8 cellular contexts compared by ENCODE assay signal in the genomic region with DNA sequence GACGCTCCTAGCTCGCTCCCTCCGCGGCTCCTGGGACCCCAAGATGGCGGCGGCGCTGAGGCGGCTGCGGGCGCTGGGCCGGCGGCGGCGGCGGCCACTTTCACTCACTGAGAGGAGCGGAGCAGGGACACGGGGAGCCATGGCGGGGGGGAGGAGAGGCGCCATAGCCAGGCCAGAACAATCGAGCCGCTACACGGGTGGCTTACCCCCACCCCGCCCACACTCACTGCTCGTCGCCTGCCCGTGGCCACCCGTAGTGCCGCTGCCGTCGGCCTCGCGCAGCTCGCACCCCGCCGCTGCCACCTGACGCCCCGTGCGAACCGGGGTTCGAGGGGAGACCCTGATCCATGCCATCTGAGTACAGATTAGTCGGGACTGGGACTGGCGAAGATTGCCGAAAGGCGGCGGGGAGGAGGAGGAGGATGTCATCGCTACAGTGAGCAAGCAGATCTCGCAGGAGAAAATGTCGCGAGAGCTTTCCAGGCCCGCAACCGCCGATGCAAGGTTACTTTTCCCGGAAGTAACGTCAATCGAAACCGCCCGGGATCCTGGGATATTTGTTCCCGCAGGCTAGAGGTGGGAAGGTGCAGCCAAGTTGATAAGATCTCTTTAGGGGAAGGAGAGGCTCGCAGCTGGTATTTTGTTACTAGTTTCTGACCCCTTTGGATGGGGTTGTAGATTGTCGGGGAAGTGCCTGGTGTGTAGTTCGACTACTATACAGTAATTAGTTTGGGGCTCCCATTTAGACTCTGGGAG. TPM values are rescaled to one million over a fixed set of nuclear protein-coding genes. Genes with fewer than 3 reads are reported as not detected.
DNase-seq lines count a peak whose midpoint lies in the region; ATAC-seq and TF ChIP-seq lines count a peak whose summit lies in the region.

A gene with protein sequence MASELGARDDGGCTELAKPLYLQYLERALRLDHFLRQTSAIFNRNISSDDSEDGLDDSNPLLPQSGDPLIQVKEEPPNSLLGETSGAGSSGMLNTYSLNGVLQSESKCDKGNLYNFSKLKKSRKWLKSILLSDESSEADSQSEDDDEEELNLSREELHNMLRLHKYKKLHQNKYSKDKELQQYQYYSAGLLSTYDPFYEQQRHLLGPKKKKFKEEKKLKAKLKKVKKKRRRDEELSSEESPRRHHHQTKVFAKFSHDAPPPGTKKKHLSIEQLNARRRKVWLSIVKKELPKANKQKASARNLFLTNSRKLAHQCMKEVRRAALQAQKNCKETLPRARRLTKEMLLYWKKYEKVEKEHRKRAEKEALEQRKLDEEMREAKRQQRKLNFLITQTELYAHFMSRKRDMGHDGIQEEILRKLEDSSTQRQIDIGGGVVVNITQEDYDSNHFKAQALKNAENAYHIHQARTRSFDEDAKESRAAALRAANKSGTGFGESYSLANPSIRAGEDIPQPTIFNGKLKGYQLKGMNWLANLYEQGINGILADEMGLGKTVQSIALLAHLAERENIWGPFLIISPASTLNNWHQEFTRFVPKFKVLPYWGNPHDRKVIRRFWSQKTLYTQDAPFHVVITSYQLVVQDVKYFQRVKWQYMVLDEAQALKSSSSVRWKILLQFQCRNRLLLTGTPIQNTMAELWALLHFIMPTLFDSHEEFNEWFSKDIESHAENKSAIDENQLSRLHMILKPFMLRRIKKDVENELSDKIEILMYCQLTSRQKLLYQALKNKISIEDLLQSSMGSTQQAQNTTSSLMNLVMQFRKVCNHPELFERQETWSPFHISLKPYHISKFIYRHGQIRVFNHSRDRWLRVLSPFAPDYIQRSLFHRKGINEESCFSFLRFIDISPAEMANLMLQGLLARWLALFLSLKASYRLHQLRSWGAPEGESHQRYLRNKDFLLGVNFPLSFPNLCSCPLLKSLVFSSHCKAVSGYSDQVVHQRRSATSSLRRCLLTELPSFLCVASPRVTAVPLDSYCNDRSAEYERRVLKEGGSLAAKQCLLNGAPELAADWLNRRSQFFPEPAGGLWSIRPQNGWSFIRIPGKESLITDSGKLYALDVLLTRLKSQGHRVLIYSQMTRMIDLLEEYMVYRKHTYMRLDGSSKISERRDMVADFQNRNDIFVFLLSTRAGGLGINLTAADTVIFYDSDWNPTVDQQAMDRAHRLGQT (N-terminal part only) (minus strand): TSS at position 165 of the 756 bp plus-strand sequence. CDS start 19,970 bp downstream, outside the sequence.

- H3K27me3 ChIP-seq in H7 (ENCODE audit: control insufficient read depth, insufficient read depth, low read length) (no peaks in the 10 kb centered on the region), MG63 (no peaks in the 10 kb centered on the region)

- H3K9me3 ChIP-seq in MG63: no peaks in the 10 kb centered on the region

- peak within 1 kb of the TSS; percentile 94 for H3K4me3 Mint-ChIP-seq in nephron progenitor cell
- H3K4me3 Mint-ChIP-seq in stimulated activated naive CD8-positive, alpha-beta T cell treated with anti-CD3 and anti-CD28 coated beads, Interleukin-15, amount 100 ng/mL, for 72 hours: peak within 1 kb of the TSS; percentile 98 to 100

- DNase-seq in EL (peak; percentile 98), H7 (peak; percentile 93), MG63 (peak; percentile 97), SHP77 treated with DMSO at 0.1 percent for 48 hours (lab: John Stamatoyannopoulos, UW) (peak; percentile 95), fibroblast of the conjunctiva (ENCODE audit: low read depth) (peak; percentile 96), nephron progenitor cell (peak; percentile 97)
- peak; percentile 97 for DNase-seq in activated effector memory CD4-positive, alpha-beta T cell treated with anti-CD3 and anti-CD28 coated beads, Interleukin-2, amount 50 U/mL, for 16 hours
- DNase-seq in stimulated activated naive CD8-positive, alpha-beta T cell treated with anti-CD3 and anti-CD28 coated beads, Interleukin-15, amount 100 ng/mL, for 72 hours: peak; percentile 96

- peak; percentile 89 for ATAC-seq in stimulated activated naive CD8-positive, alpha-beta T cell treated with anti-CD3 and anti-CD28 coated beads, Interleukin-15, amount 100 ng/mL, for 72 hours

- H3K9me3 Mint-ChIP-seq in nephron progenitor cell: no peaks in the 10 kb centered on the region
- no peaks in the 10 kb centered on the region for H3K9me3 Mint-ChIP-seq in stimulated activated naive CD8-positive, alpha-beta T cell treated with anti-CD3 and anti-CD28 coated beads, Interleukin-15, amount 100 ng/mL, for 72 hours

- H3K4me3 ChIP-seq in H7 (ENCODE audit: insufficient read depth, low read depth, low read length): peak within 1 kb of the TSS; percentile 85
- H3K4me3 ChIP-seq in MG63: peak within 1 kb of the TSS; percentile 91

- H3K36me3 ChIP-seq in H7 (replicated peaks; ENCODE audit: control insufficient read depth, insufficient read depth, low read length) (no peaks in the 10 kb centered on the region), MG63 (peaks cover 22% of the 10 kb centered on the region)

- H3K27me3 Mint-ChIP-seq in nephron progenitor cell (ENCODE audit: low read depth, poor library complexity): peaks cover 10% of the 10 kb centered on the region
- no peaks in the 10 kb centered on the region for H3K27me3 Mint-ChIP-seq in stimulated activated naive CD8-positive, alpha-beta T cell treated with anti-CD3 and anti-CD28 coated beads, Interleukin-15, amount 100 ng/mL, for 72 hours

- H3K36me3 Mint-ChIP-seq in nephron progenitor cell (ENCODE audit: low read depth): peaks cover 24% of the 10 kb centered on the region

- TF ChIP-seq CTCF in nephron progenitor cell (IDR thresholded peaks at IDR 0.05): no peak

- H3K4me1 Mint-ChIP-seq in nephron progenitor cell: peaks cover 23% of the 10 kb centered on the region
- peaks cover 28% of the 10 kb centered on the region for H3K4me1 Mint-ChIP-seq in stimulated activated naive CD8-positive, alpha-beta T cell treated with anti-CD3 and anti-CD28 coated beads, Interleukin-15, amount 100 ng/mL, for 72 hours

- peak within 1 kb of the TSS; percentile 97 for H3K27ac Mint-ChIP-seq in nephron progenitor cell
- peak within 1 kb of the TSS; percentile 100 for H3K27ac Mint-ChIP-seq in stimulated activated naive CD8-positive, alpha-beta T cell treated with anti-CD3 and anti-CD28 coated beads, Interleukin-15, amount 100 ng/mL, for 72 hours

RNA-seq across cellular contexts. Expression of the gene that starts here (rescaled TPM):
- 17.1 TPM in 2 replicates for total RNA-seq in H7 (2014; rRNA removed; shearing (Covaris generic))
- 12.2 and 15.3 TPM in 2 replicates for total RNA-seq in MG63 (2014; rRNA removed; shearing (Covaris generic); ENCODE audit: low replicate concordance)

Comparison
In these comparisons a context has a peak if more than half of its experiments do, and no peak if none do; other contexts are left out.
1. Peak in every context shown above with its lines: DNase-seq, ATAC-seq and H3K4me3 ChIP-seq.